In the genomic region with DNA sequence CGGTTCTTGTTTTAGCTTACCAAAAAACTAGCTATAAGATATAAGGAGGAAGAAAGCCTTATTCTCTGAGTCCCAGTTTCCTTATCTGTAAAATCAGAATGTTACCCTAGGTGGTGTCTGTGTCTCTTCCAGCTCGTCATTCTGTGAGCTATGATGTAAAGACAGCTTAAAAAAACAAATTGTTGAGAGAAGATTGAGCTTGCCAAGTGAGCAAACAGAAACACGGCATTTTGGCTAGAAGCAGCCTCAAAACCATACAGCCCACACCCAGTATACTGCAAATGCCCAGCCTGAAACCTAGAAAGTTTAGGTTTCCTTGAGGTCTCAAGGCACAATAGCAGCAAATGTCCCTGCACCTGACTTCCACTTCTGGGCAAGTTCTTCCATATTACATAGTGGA, we compare ENCODE assay signal across 27 cellular contexts.
A peak's percentile ranks its signal among the peaks of the same experiment; 100 is the strongest.
DNase-seq lines count a peak whose midpoint lies in the region; ATAC-seq, FAIRE-seq and TF ChIP-seq lines count a peak whose summit lies in the region.
"Had no signal": no experiment of that assay in that cellular context is flagged by ENCODE, and none has a peak within 500 bp of the region (broad histone marks: within the 10 kb centered on the region; RNA-seq: fewer than 3 reads in every experiment).

No MANE protein-coding gene starts in this region.

- H3K27me3 Mint-ChIP-seq in activated naive CD8-positive, alpha-beta T cell treated with anti-CD3 and anti-CD28 coated beads, Interleukin-2, amount 10 ng/mL, durations not matched to agents 7 days and 5 days = no peaks in the 10 kb centered on the region
- no peaks in the 10 kb centered on the region for H3K27me3 Mint-ChIP-seq in activated naive CD8-positive, alpha-beta T cell treated with anti-CD3 and anti-CD28 coated beads for 36 hours
- H3K27me3 Mint-ChIP-seq: naive thymus-derived CD8-positive, alpha-beta T cell had no signal

- peak overlapping the region; percentile 69 for H3K27ac Mint-ChIP-seq in activated naive CD8-positive, alpha-beta T cell treated with anti-CD3 and anti-CD28 coated beads, Interleukin-2, amount 10 ng/mL, durations not matched to agents 7 days and 5 days
- H3K27ac Mint-ChIP-seq in activated naive CD8-positive, alpha-beta T cell treated with anti-CD3 and anti-CD28 coated beads for 36 hours = no peak overlapping the region
- H3K27ac Mint-ChIP-seq: activated CD8-positive, alpha-beta T cell treated with anti-CD3 and anti-CD28 coated beads, Interleukin-2, amount 10 ng/mL, durations not matched to agents 7 days and 5 days had no signal

- H3K36me3 Mint-ChIP-seq in activated naive CD8-positive, alpha-beta T cell treated with anti-CD3 and anti-CD28 coated beads, Interleukin-2, amount 10 ng/mL, durations not matched to agents 7 days and 5 days = peaks cover 12% of the 10 kb centered on the region
- peaks cover 11% of the 10 kb centered on the region for H3K36me3 Mint-ChIP-seq in activated naive CD8-positive, alpha-beta T cell treated with anti-CD3 and anti-CD28 coated beads for 36 hours

- no peaks in the 10 kb centered on the region for H3K9me3 Mint-ChIP-seq in activated naive CD8-positive, alpha-beta T cell treated with anti-CD3 and anti-CD28 coated beads, Interleukin-2, amount 10 ng/mL, durations not matched to agents 7 days and 5 days
- H3K9me3 Mint-ChIP-seq in activated naive CD8-positive, alpha-beta T cell treated with anti-CD3 and anti-CD28 coated beads for 36 hours = no peaks in the 10 kb centered on the region
- H3K9me3 Mint-ChIP-seq: naive thymus-derived CD8-positive, alpha-beta T cell had no signal

- no peak overlapping the region for H3K4me3 ChIP-seq in fibroblast of pulmonary artery (replicated peaks; ENCODE audit: low read depth, low read length)
- H3K4me3 ChIP-seq: BLaER1, dorsolateral prefrontal cortex, smooth muscle cell had no signal

- POLR2A ChIA-PET in activated naive CD8-positive, alpha-beta T cell treated with anti-CD3 and anti-CD28 coated beads, Interleukin-2, amount 10 ng/mL, durations not matched to agents 7 days and 5 days (lab: Charles Lee) = interaction anchor here (0.6 kb wide), 1 partner anchor 148 kb away, joined by 5 read pairs; no protein-coding TSS in a partner anchor

- TF ChIP-seq CTCF in VCaP (conservative IDR thresholded peaks at IDR 0.05) (peak; percentile 25; the same call in 1 of the 2 replicates), fibroblast of pulmonary artery (IDR thresholded peaks at IDR 0.05; ENCODE audit: low read length, missing control alignments) (no peak)

- no peak for DNase-seq in activated naive CD8-positive, alpha-beta T cell treated with anti-CD3 and anti-CD28 coated beads, Interleukin-2, amount 10 ng/mL, durations not matched to agents 7 days and 5 days
- no peak for DNase-seq in activated naive CD8-positive, alpha-beta T cell treated with anti-CD3 and anti-CD28 coated beads for 36 hours
- peak; percentile 14 for DNase-seq in fibroblast of pulmonary artery (ENCODE audit: low read depth)
- DNase-seq in activated naive CD4-positive, alpha-beta T cell treated with anti-CD3 and anti-CD28 coated beads, Interleukin-2, amount 50 U/mL, for 16 hours = no peak
- no peak for DNase-seq in NCI-H510A (lab: John Stamatoyannopoulos, UW)
- DNase-seq in urothelium cell line (ENCODE audit: low spot score) = no peak
- DNase-seq: activated CD4-positive, CD25-positive, alpha-beta regulatory T cell treated with anti-CD3 and anti-CD28 coated beads, Interleukin-2, amount 50 U/mL, for 72 hours; activated CD8-positive, alpha-beta T cell treated with anti-CD3 and anti-CD28 coated beads, Interleukin-2, amount 10 ng/mL, durations not matched to agents 7 days and 5 days; activated naive CD4-positive, alpha-beta T cell; activated T-cell treated with anti-CD3 and anti-CD28 coated beads, Interleukin-2, amount 50 U/mL, for 1 hour; Calu3; central memory CD4-positive, alpha-beta T cell; DND-41; dorsolateral prefrontal cortex; Karpas-422; left ventricle myocardium superior; midbrain; NCI-H1930; stimulated activated CD4-positive, alpha-beta T cell treated with anti-CD3 and anti-CD28 coated beads, Interleukin-2, amount 100 ng/mL, for 24 hours had no signal

- peaks cover 26% of the 10 kb centered on the region for H3K4me1 Mint-ChIP-seq in activated naive CD8-positive, alpha-beta T cell treated with anti-CD3 and anti-CD28 coated beads, Interleukin-2, amount 10 ng/mL, durations not matched to agents 7 days and 5 days
- H3K4me1 Mint-ChIP-seq in activated naive CD8-positive, alpha-beta T cell treated with anti-CD3 and anti-CD28 coated beads for 36 hours = no peaks in the 10 kb centered on the region

- H3K4me3 Mint-ChIP-seq in activated naive CD8-positive, alpha-beta T cell treated with anti-CD3 and anti-CD28 coated beads, Interleukin-2, amount 10 ng/mL, durations not matched to agents 7 days and 5 days = peak overlapping the region; percentile 6
- H3K4me3 Mint-ChIP-seq in activated naive CD8-positive, alpha-beta T cell treated with anti-CD3 and anti-CD28 coated beads for 36 hours = no peak overlapping the region
- H3K4me3 Mint-ChIP-seq: activated CD8-positive, alpha-beta T cell treated with anti-CD3 and anti-CD28 coated beads, Interleukin-2, amount 10 ng/mL, durations not matched to agents 7 days and 5 days; naive thymus-derived CD8-positive, alpha-beta T cell had no signal

- FAIRE-seq in urothelium cell line (lab: Jason Lieb, UNC) = no peak
- FAIRE-seq: H54, HTR-8/SVneo, islet of Langerhans had no signal

- ATAC-seq in activated naive CD8-positive, alpha-beta T cell treated with anti-CD3 and anti-CD28 coated beads, Interleukin-2, amount 10 ng/mL, durations not matched to agents 7 days and 5 days (ENCODE audit: low read depth) = peak; percentile 21
- ATAC-seq in GM18498 (IDR thresholded peaks at IDR 0.05; ENCODE audit: unreplicated experiment) = no peak
- ATAC-seq: activated CD8-positive, alpha-beta T cell treated with anti-CD3 and anti-CD28 coated beads, Interleukin-2, amount 10 ng/mL, durations not matched to agents 7 days and 5 days; left ventricle myocardium superior; naive thymus-derived CD8-positive, alpha-beta T cell had no signal

- H3K27ac ChIP-seq in VCaP = peak overlapping the region; percentile 25
- H3K27ac ChIP-seq: BLaER1 had no signal
